In genomic region chr13:78540424-78540823, GRCh38 we compare ENCODE assay signal across 27 cellular contexts.
"Had no signal": no experiment of that assay in that cellular context is flagged by ENCODE, and none has a peak within 500 bp of the region (broad histone marks: within the 10 kb centered on the region; RNA-seq: fewer than 3 reads in every experiment).

No MANE protein-coding gene starts in this region.

- H3K9me3 ChIP-seq: mucosa of descending colon, neutrophil, psoas muscle, right atrium auricular region, right lobe of liver, tibial nerve, uterus had no signal

- H2AFZ ChIP-seq: hepatocyte, parathyroid adenoma had no signal

- H3K27me3 ChIP-seq: hepatocyte, neutrophil, right atrium auricular region, right lobe of liver, tibial nerve, uterus had no signal

- H3K4me3 ChIP-seq: hepatocyte, left ventricle myocardium inferior, lung, mucosa of descending colon, psoas muscle, right atrium auricular region, right lobe of liver, smooth muscle cell, tibial nerve, uterus had no signal

- H3K9ac ChIP-seq: parathyroid adenoma had no signal

- H3K79me2 ChIP-seq: hepatocyte, parathyroid adenoma had no signal

- H3K4me3 Mint-ChIP-seq: naive thymus-derived CD4-positive, alpha-beta T cell; natural killer cell treated with Interleukin-12 subunit alpha and Interleukin-12 subunit beta and Interleukin-15 and Interleukin-18, amount 100 ng/mL, for 72 hours; stimulated activated memory B cell treated with anti-CD40 and anti-IgM and Interleukin-4, amounts not matched to agents 10 μg/mL and 1 μg/mL and 100 μg/mL, for 72 hours; stimulated activated naive CD8-positive, alpha-beta T cell treated with anti-CD3 and anti-CD28 coated beads, Interleukin-15, amount 100 ng/mL, for 72 hours; type B pancreatic cell had no signal

- H3K9me3 Mint-ChIP-seq: stimulated activated memory B cell treated with anti-CD40 and anti-IgM and Interleukin-4, amounts not matched to agents 10 μg/mL and 1 μg/mL and 100 μg/mL, for 72 hours; stimulated activated naive CD8-positive, alpha-beta T cell treated with anti-CD3 and anti-CD28 coated beads, Interleukin-15, amount 100 ng/mL, for 72 hours; type B pancreatic cell had no signal

- H3K36me3 ChIP-seq: left ventricle myocardium inferior, neutrophil, right atrium auricular region, right lobe of liver, tibial nerve, uterus had no signal

- H3K4me1 ChIP-seq: left ventricle myocardium inferior, parathyroid adenoma, psoas muscle, right atrium auricular region, right lobe of liver, tibial nerve, uterus had no signal

- DNase-seq: kidney glomerular epithelial cell; left cardiac atrium; left ventricle myocardium inferior; midbrain; mucosa of descending colon; naive thymus-derived CD4-positive, alpha-beta T cell; occipital lobe; psoas muscle; right lobe of liver; stimulated activated CD4-positive, alpha-beta T cell treated with anti-CD3 and anti-CD28 coated beads, Interleukin-1b, Interleukin-23, amount 100 ng/mL, for 48 hours; stimulated activated CD4-positive, alpha-beta T cell treated with anti-CD3 and anti-CD28 coated beads, Interleukin-2, amount 100 ng/mL, for 48 hours; stimulated activated CD4-positive, alpha-beta T cell treated with anti-CD3 and anti-CD28 coated beads, Interleukin-4, amount 100 ng/mL, for 4 hours; stimulated activated CD8-positive, alpha-beta memory T cell treated with anti-CD3 and anti-CD28 coated beads, Interleukin-4, amount 100 ng/mL, for 48 hours; stimulated activated naive CD4-positive, alpha-beta T cell treated with Interleukin-2 at 50 U/mL for 16 hours; stimulated activated naive CD8-positive, alpha-beta T cell treated with anti-CD3 and anti-CD28 coated beads, Interleukin-15, amount 100 ng/mL, for 72 hours; substantia nigra; uterus had no signal

- H3K4me1 Mint-ChIP-seq: naive thymus-derived CD4-positive, alpha-beta T cell; stimulated activated memory B cell treated with anti-CD40 and anti-IgM and Interleukin-4, amounts not matched to agents 10 μg/mL and 1 μg/mL and 100 μg/mL, for 72 hours; stimulated activated naive CD8-positive, alpha-beta T cell treated with anti-CD3 and anti-CD28 coated beads, Interleukin-15, amount 100 ng/mL, for 72 hours had no signal

- H3K4me2 ChIP-seq: hepatocyte, smooth muscle cell had no signal

- H3K27ac Mint-ChIP-seq: naive thymus-derived CD4-positive, alpha-beta T cell; natural killer cell treated with Interleukin-12 subunit alpha and Interleukin-12 subunit beta and Interleukin-15 and Interleukin-18, amount 100 ng/mL, for 72 hours; stimulated activated memory B cell treated with anti-CD40 and anti-IgM and Interleukin-4, amounts not matched to agents 10 μg/mL and 1 μg/mL and 100 μg/mL, for 72 hours; stimulated activated naive CD8-positive, alpha-beta T cell treated with anti-CD3 and anti-CD28 coated beads, Interleukin-15, amount 100 ng/mL, for 72 hours; type B pancreatic cell had no signal

- H3K27ac ChIP-seq: hepatocyte, left ventricle myocardium inferior, neutrophil, parathyroid adenoma, psoas muscle, right atrium auricular region, right lobe of liver, tibial nerve, uterus had no signal

- ATAC-seq: left cardiac atrium; mucosa of descending colon; naive thymus-derived CD4-positive, alpha-beta T cell; natural killer cell treated with Interleukin-12 subunit alpha and Interleukin-12 subunit beta and Interleukin-15 and Interleukin-18, amount 100 ng/mL, for 72 hours; psoas muscle; right lobe of liver; stimulated activated memory B cell treated with anti-CD40 and anti-IgM and Interleukin-4, amounts not matched to agents 10 μg/mL and 1 μg/mL and 100 μg/mL, for 72 hours; stimulated activated naive CD8-positive, alpha-beta T cell treated with anti-CD3 and anti-CD28 coated beads, Interleukin-15, amount 100 ng/mL, for 72 hours had no signal

- H3K36me3 Mint-ChIP-seq: naive thymus-derived CD4-positive, alpha-beta T cell; natural killer cell treated with Interleukin-12 subunit alpha and Interleukin-12 subunit beta and Interleukin-15 and Interleukin-18, amount 100 ng/mL, for 72 hours; stimulated activated memory B cell treated with anti-CD40 and anti-IgM and Interleukin-4, amounts not matched to agents 10 μg/mL and 1 μg/mL and 100 μg/mL, for 72 hours; type B pancreatic cell had no signal
